ENCODE assay signal across 8 cellular contexts in the genomic region with DNA sequence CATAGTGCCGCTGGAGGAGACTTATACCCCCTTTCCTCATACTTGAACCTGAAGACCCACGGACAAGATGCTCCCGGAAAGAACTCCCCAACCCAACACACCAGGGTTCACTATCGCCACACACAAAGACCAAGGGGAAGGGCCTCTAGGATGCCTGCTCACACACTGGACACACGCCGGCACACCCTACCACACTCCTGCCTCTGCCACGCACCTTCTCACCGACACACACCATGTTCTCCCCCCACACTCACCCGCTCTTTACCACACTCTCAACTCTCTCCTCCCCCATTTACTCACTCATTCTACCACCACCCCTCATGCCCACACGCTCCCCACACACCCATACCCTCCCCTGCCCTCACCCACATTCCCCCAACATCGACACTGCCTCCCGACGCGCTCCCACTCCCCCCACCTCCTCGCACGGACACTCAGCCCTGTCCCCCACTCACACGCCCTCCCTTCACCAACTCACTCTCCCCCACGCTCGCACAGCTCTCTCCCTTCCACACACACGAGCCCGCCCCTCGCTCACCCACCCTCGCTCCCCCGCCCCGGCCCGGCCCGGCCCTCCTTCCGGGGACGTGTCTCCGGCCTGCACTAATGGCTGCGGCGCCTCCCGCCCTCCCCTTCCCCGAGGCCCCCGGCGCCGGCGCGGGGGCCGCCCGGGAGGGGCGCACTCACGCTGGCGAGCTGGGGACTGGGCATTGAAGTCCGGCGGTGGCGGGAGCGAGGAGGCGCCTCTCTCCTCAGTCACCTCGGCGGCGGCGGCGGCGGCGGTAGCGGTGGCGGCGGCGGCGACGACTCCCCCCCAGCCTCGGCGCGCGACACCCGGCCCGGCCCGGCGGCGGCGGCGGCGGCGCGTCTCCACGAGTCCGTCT.
DNase-seq lines count a peak whose midpoint lies in the region; TF ChIP-seq lines count a peak whose summit lies in the region.

No MANE protein-coding gene starts in this region.

- H3K27ac ChIP-seq in epithelial cell of prostate = peak overlapping the region; percentile 93
- H3K27ac ChIP-seq in mucosa of rectum (ENCODE audit: low read depth in 2 of 2, low read length in 2 of 2) = peak overlapping the region; percentile 93 to 95

- H3K36me3 ChIP-seq in HAP-1 (replicated peaks) (no peaks in the 10 kb centered on the region), mucosa of rectum (ENCODE audit: control insufficient read depth in 2 of 2, insufficient read depth in 2 of 2, low read length in 2 of 2) (no peaks in the 10 kb centered on the region)

- H3K9ac ChIP-seq in mucosa of rectum (ENCODE audit: low read depth in 1 of 2, low read length in 2 of 2) = peak overlapping the region; percentile 89 to 97

- DNase-seq in GM10266 (ENCODE audit: extremely low spot score) = peak; percentile 72
- peak in 1 of 2 experiments; percentile 72 for DNase-seq in HAP-1 (ENCODE audit: low spot score in 2 of 2)
- DNase-seq in NCI-H1092 treated with DMSO at 0.1 percent for 48 hours (lab: John Stamatoyannopoulos, UW) = peak; percentile 57
- peak; percentile 68 for DNase-seq in activated T-cell treated with anti-CD3 and anti-CD28 coated beads for 24 hours (ENCODE audit: low read depth)
- no peak for DNase-seq in epithelial cell of prostate (ENCODE audit: low read depth, low spot score)
- peak; percentile 48 for DNase-seq in stimulated activated CD8-positive, alpha-beta memory T cell treated with anti-CD3 and anti-CD28 coated beads, Interleukin-7, amount 100 ng/mL, for 24 hours (ENCODE audit: low read depth)
- DNase-seq in inferior parietal cortex (ENCODE audit: extremely low spot score) = no peak

- H3K4me1 ChIP-seq in HAP-1 (peaks cover 49% of the 10 kb centered on the region), mucosa of rectum (ENCODE audit: control insufficient read depth in 2 of 2, insufficient read depth in 2 of 2, low read length in 2 of 2) (peaks cover 49 to 53% of the 10 kb centered on the region in 2 donors)

- H3K27me3 ChIP-seq in HAP-1 (ENCODE audit: low read depth) (no peaks in the 10 kb centered on the region), mucosa of rectum (ENCODE audit: control insufficient read depth in 2 of 2, insufficient read depth in 2 of 2, low read length in 2 of 2) (no peaks in the 10 kb centered on the region)

- H3K9me3 ChIP-seq in HAP-1 = no peaks in the 10 kb centered on the region
- no peaks in the 10 kb centered on the region for H3K9me3 ChIP-seq in mucosa of rectum (ENCODE audit: control insufficient read depth in 2 of 2, low read length in 2 of 2)

- H3K4me3 ChIP-seq in HAP-1 (peak overlapping the region; percentile 64), mucosa of rectum (ENCODE audit: low read length in 2 of 2) (peak overlapping the region; percentile 91 to 95)

- in situ Hi-C loops in HAP-1 (cut with MboI; ENCODE audit: low sequenced_read_pairs) = no loop called here

- peak; percentile 15 for TF ChIP-seq CTCF in GM10266 (IDR thresholded peaks at IDR 0.05; ENCODE audit: control insufficient read depth, insufficient read depth, low read depth, missing control alignments)

Comparison
In these comparisons a context has a peak if more than half of its experiments do, and no peak if none do; other contexts are left out.
1. DNase-seq: peak in GM10266 (single experiment), NCI-H1092 treated with DMSO at 0.1 percent for 48 hours (single experiment), activated T-cell treated with anti-CD3 and anti-CD28 coated beads for 24 hours (single experiment) and stimulated activated CD8-positive, alpha-beta memory T cell treated with anti-CD3 and anti-CD28 coated beads, Interleukin-7, amount 100 ng/mL, for 24 hours (single experiment); none in epithelial cell of prostate (single experiment) and inferior parietal cortex (single experiment).